ENCODE assay signal across 1 cellular context in genomic region chr6:39887692-39888450, GRCh38.
TF ChIP-seq lines count a peak whose summit lies in the region.

No MANE protein-coding gene starts in this region.

TF ChIP-seq in IMR-90, 13 proteins besides CTCF, POLR2A, EP300 and RAD21 (continued from another document):
- peak; percentile 86 for TF ChIP-seq USF2 (IDR thresholded peaks at IDR 0.05; ENCODE audit: low read depth, low read length)
- TF ChIP-seq MAFK (IDR thresholded peaks at IDR 0.05; ENCODE audit: low read depth, low read length), result peak; percentile 48; the same call in 1 of the 2 replicates
- TF ChIP-seq MXI1 (IDR thresholded peaks at IDR 0.05; ENCODE audit: borderline replicate concordance, low read depth, low read length), result no peak
- no peak for TF ChIP-seq FOS (IDR thresholded peaks at IDR 0.05; ENCODE audit: low read depth, low read length)
- peak; percentile 78 for TF ChIP-seq MAZ (IDR thresholded peaks at IDR 0.05; ENCODE audit: borderline replicate concordance, low read depth, low read length)
- TF ChIP-seq ELK1 (IDR thresholded peaks at IDR 0.05; ENCODE audit: borderline replicate concordance, low read depth, low read length), result no peak
